8 cellular contexts compared by ENCODE assay signal in the genomic region with DNA sequence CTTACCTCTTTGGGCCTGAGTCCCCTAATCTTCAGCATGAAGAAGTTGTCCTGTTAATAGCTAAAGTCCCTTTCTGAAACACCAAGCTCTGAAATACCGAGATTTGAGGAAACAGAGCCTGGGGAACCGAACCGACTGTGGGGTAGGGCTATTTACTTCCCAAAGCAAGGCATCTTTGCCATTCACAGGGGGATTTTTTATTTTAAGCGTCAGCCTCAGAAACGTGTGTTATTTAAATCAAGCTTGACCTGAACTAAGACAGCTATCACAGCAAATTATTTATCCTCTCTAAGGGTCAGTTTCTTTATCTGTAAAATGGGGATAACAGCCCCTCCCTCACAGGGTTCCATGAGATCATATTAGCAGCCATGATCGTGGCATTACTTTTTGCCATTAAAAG. TPM values are rescaled to one million over a fixed set of nuclear protein-coding genes. Genes with fewer than 3 reads are reported as not detected.
DNase-seq lines count a peak whose midpoint lies in the region; ATAC-seq and TF ChIP-seq lines count a peak whose summit lies in the region.

No MANE protein-coding gene starts in this region.

- peaks cover 0 to 28% of the 10 kb centered on the region in 2 donors for H3K4me1 ChIP-seq in right atrium auricular region
- H3K4me1 ChIP-seq in mammary epithelial cell (ENCODE audit: insufficient read depth, low read length), result peaks cover 35% of the 10 kb centered on the region
- peaks cover 33% of the 10 kb centered on the region for H3K4me1 ChIP-seq in vagina

- H3K4me3 ChIP-seq in right atrium auricular region (peak overlapping the region; percentile 19 to 97), mammary epithelial cell (replicated peaks in 1 of 3; ENCODE audit: insufficient read depth in 1 of 3, low read depth in 2 of 3, low read length in 3 of 3) (peak overlapping the region in 1 of 3 experiments; percentile 5), vagina (peak overlapping the region; percentile 88 to 92)

- DNase-seq in right atrium auricular region (ENCODE audit: low spot score) (no peak), Right ventricle myocardium inferior (ENCODE audit: missing footprints) (no peak), mammary epithelial cell (no peak), mesothelial cell of epicardium (ENCODE audit: low spot score in 2 of 2, unreplicated experiment in 2 of 2) (no peak), vagina (ENCODE audit: extremely low spot score in 2 of 2) (no peak), GOT3 (lab: John Stamatoyannopoulos, UW) (no peak), HuH-7 (ENCODE audit: low spot score) (no peak)

- H3K9ac ChIP-seq in mammary epithelial cell (ENCODE audit: insufficient read depth, low read length), result peak overlapping the region; percentile 59

- H3K9me3 Mint-ChIP-seq in mesothelial cell of epicardium, result no peaks in the 10 kb centered on the region

- H3K27me3 ChIP-seq in right atrium auricular region (no peaks in the 10 kb centered on the region), mammary epithelial cell (ENCODE audit: insufficient read depth, low read length) (no peaks in the 10 kb centered on the region), vagina (no peaks in the 10 kb centered on the region)

- peaks cover 38% of the 10 kb centered on the region for H3K79me2 ChIP-seq in mammary epithelial cell (ENCODE audit: insufficient read depth, low read length)

- CTCF ChIA-PET in mammary epithelial cell (lab: Charles Lee; ENCODE audit: low non-redundant PET), result no interaction called here

- WGBS in mammary epithelial cell (ENCODE audit: low coverage, missing lambda C conversion rate), result 78% methylated on average over 6 of the region's 6 CpGs

- intact Hi-C loops in Right ventricle myocardium inferior (cut with DNase I) (loop anchor here (5.0 kb wide), 2 partner anchors 40 to 55 kb away; no protein-coding TSS in a partner anchor), mammary epithelial cell (cut with micrococcal nuclease) (loop anchor here (5.0 kb wide), 1 partner anchor 365 kb away; the partner anchor contains the start of gene UNG), vagina (cut with DNase I) (loop anchor here (5.0 kb wide), 2 partner anchors 50 to 70 kb away; no protein-coding TSS in a partner anchor)

- dilution Hi-C loops in mammary epithelial cell (cut with HindIII; ENCODE audit: low sequenced_read_pairs), result no loop called here

- peaks cover 2% of the 10 kb centered on the region for H4K20me1 ChIP-seq in mammary epithelial cell (ENCODE audit: insufficient read depth, low read length)

- BruUV-seq in mammary epithelial cell (replicated peaks; lab: Mats Ljungman, UMichigan), result TSS peak; percentile 58

- H3K9me3 ChIP-seq in right atrium auricular region (no peaks in the 10 kb centered on the region), mammary epithelial cell (replicated peaks; ENCODE audit: insufficient read depth, low read length) (no peaks in the 10 kb centered on the region), vagina (no peaks in the 10 kb centered on the region)

- in situ Hi-C loops in mammary epithelial cell (cut with MboI; ENCODE audit: low sequenced_read_pairs in 2 of 2), result no loop called here

- no peaks in the 10 kb centered on the region for H3K27me3 Mint-ChIP-seq in mesothelial cell of epicardium (ENCODE audit: low read depth)

- peak overlapping the region; percentile 95 for H3K4me3 Mint-ChIP-seq in mesothelial cell of epicardium

- no peak for TF ChIP-seq CTCF in right atrium auricular region (IDR thresholded peaks at IDR 0.05)
- TF ChIP-seq CTCF in mammary epithelial cell (conservative IDR thresholded peaks at IDR 0.05 in 1 of 2, IDR thresholded peaks at IDR 0.05 in 1 of 2; ENCODE audit: extremely low read depth in 1 of 2, insufficient read depth in 1 of 2, low read depth in 1 of 2, low read length in 2 of 2), result no peak
- TF ChIP-seq CTCF in mesothelial cell of epicardium (IDR thresholded peaks at IDR 0.05; ENCODE audit: unreplicated experiment), result no peak
- no peak for TF ChIP-seq CTCF in vagina (IDR thresholded peaks at IDR 0.05)

- no peak for TF ChIP-seq POLR2A in vagina (IDR thresholded peaks at IDR 0.05)

- H3K4me1 Mint-ChIP-seq in mesothelial cell of epicardium, result peaks cover 25% of the 10 kb centered on the region

- peak overlapping the region; percentile 98 for H3K27ac Mint-ChIP-seq in mesothelial cell of epicardium

- peak overlapping the region; percentile 75 for H3K4me2 ChIP-seq in mammary epithelial cell (ENCODE audit: insufficient read depth, low read depth, low read length)

- H2AFZ ChIP-seq in mammary epithelial cell (ENCODE audit: low read depth, low read length), result peak overlapping the region; percentile 80

- H3K36me3 ChIP-seq in right atrium auricular region (no peaks in the 10 kb centered on the region), mammary epithelial cell (ENCODE audit: insufficient read depth, low read length) (no peaks in the 10 kb centered on the region), vagina (no peaks in the 10 kb centered on the region)

- ATAC-seq in Right ventricle myocardium inferior (no peak), HG02981 (IDR thresholded peaks at IDR 0.05; ENCODE audit: unreplicated experiment) (no peak)

- H3K36me3 Mint-ChIP-seq in mesothelial cell of epicardium, result no peaks in the 10 kb centered on the region

- peak overlapping the region; percentile 95 to 99 for H3K27ac ChIP-seq in right atrium auricular region
- H3K27ac ChIP-seq in mammary epithelial cell (ENCODE audit: insufficient read depth, low read depth, low read length), result peak overlapping the region; percentile 81
- H3K27ac ChIP-seq in vagina, result peak overlapping the region; percentile 98

RNA-seq across cellular contexts. Expression of gene CORO1C, which starts 1.2 kb away (rescaled TPM):
- 10 to 100 TPM; 59.6 to 70.7 TPM for total RNA-seq in right atrium auricular region
- 76.4 TPM for total RNA-seq in Right ventricle myocardium inferior
- total RNA-seq in mammary epithelial cell, result 100 to 1,000 TPM; 173 to 245 TPM
- 188 TPM for polyA plus RNA-seq in mammary epithelial cell
- polyA minus RNA-seq in mammary epithelial cell, result 790 TPM
- 61.8 to 65.3 TPM (median 64.8 TPM) in 3 replicates for total RNA-seq in mesothelial cell of epicardium
- 189 TPM for total RNA-seq in vagina
